In the genomic region with DNA sequence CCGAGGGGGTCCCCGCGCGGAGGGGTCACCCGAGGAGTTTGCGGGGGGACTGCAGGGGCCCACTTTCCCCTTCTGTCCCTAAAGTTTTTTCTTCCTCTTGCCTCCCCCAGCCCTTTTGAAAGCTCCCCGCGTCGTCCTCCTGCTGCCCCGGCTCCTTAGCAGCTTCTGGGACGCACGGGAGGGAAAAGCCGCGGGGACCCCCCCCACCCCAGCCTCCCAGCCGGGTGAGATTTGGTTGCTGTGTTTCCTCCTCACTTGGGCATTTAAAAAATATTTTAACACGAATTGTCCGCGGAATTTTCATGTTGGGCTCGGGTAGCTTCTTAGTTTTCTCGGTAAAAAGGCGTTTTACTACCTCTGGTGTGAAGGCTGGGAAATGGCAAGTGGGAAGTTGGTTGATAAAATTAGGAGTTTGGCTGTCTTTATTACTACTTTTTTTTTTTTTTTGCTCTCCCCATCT, we compare ENCODE assay signal across 8 cellular contexts. TPM values are rescaled to one million over a fixed set of nuclear protein-coding genes. Genes with fewer than 3 reads are reported as not detected.
DNase-seq lines count a peak whose midpoint lies in the region; ATAC-seq and TF ChIP-seq lines count a peak whose summit lies in the region.

No MANE protein-coding gene starts in this region.

- H3K4me1 ChIP-seq in SK-N-SH (ENCODE audit: control insufficient read depth in 1 of 2, insufficient read depth in 2 of 2, low read depth in 1 of 2, low read length in 1 of 2) (peaks cover 0 to 9% of the 10 kb centered on the region in 2 experiments; a peak in 3 of 4 replicates), duodenal mucosa (ENCODE audit: control insufficient read depth in 1 of 2, insufficient read depth in 2 of 2, low read length in 2 of 2) (peaks cover 18 to 19% of the 10 kb centered on the region in 2 donors), mononuclear cell (ENCODE audit: insufficient read depth, low read length) (peaks cover 44% of the 10 kb centered on the region), upper lobe of right lung (peaks cover 25% of the 10 kb centered on the region)

- peaks cover 6% of the 10 kb centered on the region for H3F3A ChIP-seq in SK-N-SH (replicated peaks; ENCODE audit: insufficient read depth)

- H3K79me2 ChIP-seq in SK-N-SH (ENCODE audit: insufficient read depth) = peaks cover 54% of the 10 kb centered on the region

- H3K4me3 ChIP-seq in SK-N-SH (ENCODE audit: low read depth in 2 of 2, low read length in 1 of 2) (peak overlapping the region; percentile 73 to 87), duodenal mucosa (ENCODE audit: low read depth in 1 of 2, low read length in 2 of 2) (peak overlapping the region; percentile 83 to 94), mononuclear cell (ENCODE audit: low read length) (peak overlapping the region; percentile 79), upper lobe of right lung (peak overlapping the region; percentile 91)

- H3K27me3 ChIP-seq in SK-N-SH (ENCODE audit: insufficient read depth) = no peaks in the 10 kb centered on the region
- no peaks in the 10 kb centered on the region for H3K27me3 ChIP-seq in duodenal mucosa (ENCODE audit: control insufficient read depth in 1 of 2, insufficient read depth in 2 of 2, low read length in 2 of 2)
- no peaks in the 10 kb centered on the region for H3K27me3 ChIP-seq in mononuclear cell (ENCODE audit: insufficient read depth, low read length)
- no peaks in the 10 kb centered on the region for H3K27me3 ChIP-seq in upper lobe of right lung

- H3K9me3 ChIP-seq in SK-N-SH (no peaks in the 10 kb centered on the region), duodenal mucosa (ENCODE audit: control insufficient read depth in 1 of 2, low read length in 2 of 2) (no peaks in the 10 kb centered on the region), mononuclear cell (ENCODE audit: low read depth, low read length) (no peaks in the 10 kb centered on the region), upper lobe of right lung (no peaks in the 10 kb centered on the region)

- TF ChIP-seq EP300 in SK-N-SH (IDR thresholded peaks at IDR 0.05; ENCODE audit: borderline replicate concordance in 1 of 2, low read depth in 1 of 2, low read length in 1 of 2) = no peak

- peaks cover 12% of the 10 kb centered on the region; the same call in 1 of the 2 replicates for H4K20me1 ChIP-seq in SK-N-SH (ENCODE audit: insufficient read depth)

- no peaks in the 10 kb centered on the region for H3K9me2 ChIP-seq in SK-N-SH

- no peak for TF ChIP-seq RAD21 in SK-N-SH (IDR thresholded peaks at IDR 0.05; ENCODE audit: low read length)

- peak overlapping the region; percentile 83 for H2AFZ ChIP-seq in SK-N-SH (ENCODE audit: low read depth)

- POLR2A ChIA-PET in SK-N-SH (lab: Yijun Ruan, JAX) = interaction anchor here (0.5 to 1.5 kb wide), 8 partner anchors 9 to 306 kb away, joined by 3 to 7 read pairs (median 4); partner anchors contain the start of gene ZMYND8

- TF ChIP-seq CTCF in SK-N-SH (IDR thresholded peaks at IDR 0.05) = no peak
- TF ChIP-seq CTCF in upper lobe of right lung (IDR thresholded peaks at IDR 0.05) = no peak

- intact Hi-C loops in upper lobe of right lung (cut with DNase I) = no loop called here

- H3K9ac ChIP-seq in SK-N-SH = peak overlapping the region; percentile 88
- H3K9ac ChIP-seq in duodenal mucosa (ENCODE audit: low read depth in 1 of 2, low read length in 2 of 2) = peak overlapping the region; percentile 68 to 96

- peak; percentile 76 for DNase-seq in activated effector memory CD4-positive, alpha-beta T cell treated with anti-CD3 and anti-CD28 coated beads, Interleukin-2, amount 50 U/mL, for 16 hours
- no peak for DNase-seq in activated effector memory CD4-positive, alpha-beta T cell treated with Interleukin-2 at 50 U/mL for 16 hours
- no peak for DNase-seq in SK-N-SH
- DNase-seq in upper lobe of right lung = peak; percentile 75
- DNase-seq in NCI-H1105 (lab: John Stamatoyannopoulos, UW) = no peak
- no peak for DNase-seq in GDM1 (lab: John Stamatoyannopoulos, UW)

- peak overlapping the region; percentile 84 for H3K4me2 ChIP-seq in SK-N-SH

- no peaks in the 10 kb centered on the region for H3K36me3 ChIP-seq in SK-N-SH (replicated peaks in 1 of 2; ENCODE audit: control insufficient read depth in 1 of 2, insufficient read depth in 2 of 2, low read length in 1 of 2)
- H3K36me3 ChIP-seq in duodenal mucosa (ENCODE audit: control insufficient read depth in 1 of 2, insufficient read depth in 2 of 2, low read length in 2 of 2) = no peaks in the 10 kb centered on the region
- no peaks in the 10 kb centered on the region for H3K36me3 ChIP-seq in upper lobe of right lung

- 1% methylated on average over 20 of the region's 21 CpGs for WGBS in SK-N-SH (ENCODE audit: low lambda C conversion rate)

- CTCF ChIA-PET in SK-N-SH (lab: Yijun Ruan, JAX) = interaction anchor here (0.7 to 4.0 kb wide), 19 partner anchors 8 to 297 kb away, joined by 3 to 23 read pairs (median 3); no protein-coding TSS in a partner anchor

- ATAC-seq in upper lobe of right lung = peak; percentile 17

- H3K27ac ChIP-seq in SK-N-SH (ENCODE audit: low read depth in 2 of 2, low read length in 1 of 2) (peak overlapping the region; percentile 83 to 90), duodenal mucosa (ENCODE audit: low read depth, low read length) (peak overlapping the region; percentile 75), upper lobe of right lung (peak overlapping the region; percentile 95)

TF ChIP-seq in SK-N-SH, 30 proteins besides CTCF, POLR2A, EP300 and RAD21:
- TF ChIP-seq MXI1 (IDR thresholded peaks at IDR 0.05; ENCODE audit: low read depth, low read length) = no peak
- TF ChIP-seq MEF2A (IDR thresholded peaks at IDR 0.05; ENCODE audit: borderline replicate concordance, low read depth) = no peak
- TF ChIP-seq RFX5 (IDR thresholded peaks at IDR 0.05; ENCODE audit: low read length) = no peak
- no peak for TF ChIP-seq JUND (IDR thresholded peaks at IDR 0.05)
- TF ChIP-seq, protein P1, sequence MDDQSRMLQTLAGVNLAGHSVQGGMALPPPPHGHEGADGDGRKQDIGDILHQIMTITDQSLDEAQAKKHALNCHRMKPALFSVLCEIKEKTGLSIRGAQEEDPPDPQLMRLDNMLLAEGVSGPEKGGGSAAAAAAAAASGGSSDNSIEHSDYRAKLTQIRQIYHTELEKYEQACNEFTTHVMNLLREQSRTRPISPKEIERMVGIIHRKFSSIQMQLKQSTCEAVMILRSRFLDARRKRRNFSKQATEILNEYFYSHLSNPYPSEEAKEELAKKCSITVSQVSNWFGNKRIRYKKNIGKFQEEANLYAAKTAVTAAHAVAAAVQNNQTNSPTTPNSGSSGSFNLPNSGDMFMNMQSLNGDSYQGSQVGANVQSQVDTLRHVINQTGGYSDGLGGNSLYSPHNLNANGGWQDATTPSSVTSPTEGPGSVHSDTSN (IDR thresholded peaks at IDR 0.05) = no peak
- TF ChIP-seq SIN3A (IDR thresholded peaks at IDR 0.05; ENCODE audit: borderline replicate concordance, low read depth, low read length) = no peak
- no peak for TF ChIP-seq REST (IDR thresholded peaks at IDR 0.05; ENCODE audit: low read depth, low read length)
- TF ChIP-seq MAX (IDR thresholded peaks at IDR 0.05; ENCODE audit: low read depth) = no peak
- TF ChIP-seq CHD2 (IDR thresholded peaks at IDR 0.05; ENCODE audit: low read length, partially characterized antibody) = no peak
- TF ChIP-seq YY1 (IDR thresholded peaks at IDR 0.05; ENCODE audit: low read depth) = no peak
- TF ChIP-seq, protein P2, sequence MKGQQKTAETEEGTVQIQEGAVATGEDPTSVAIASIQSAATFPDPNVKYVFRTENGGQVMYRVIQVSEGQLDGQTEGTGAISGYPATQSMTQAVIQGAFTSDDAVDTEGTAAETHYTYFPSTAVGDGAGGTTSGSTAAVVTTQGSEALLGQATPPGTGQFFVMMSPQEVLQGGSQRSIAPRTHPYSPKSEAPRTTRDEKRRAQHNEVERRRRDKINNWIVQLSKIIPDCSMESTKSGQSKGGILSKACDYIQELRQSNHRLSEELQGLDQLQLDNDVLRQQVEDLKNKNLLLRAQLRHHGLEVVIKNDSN (IDR thresholded peaks at IDR 0.05; ENCODE audit: borderline replicate concordance, low read depth) = no peak
- TF ChIP-seq GATA2 (CRISPR knock-in tag; IDR thresholded peaks at IDR 0.05) = no peak
TF ChIP-seq in SK-N-SH: peak in this region for 0.

RNA-seq across cellular contexts. Expression of gene NCOA3, which starts 0.6 kb away (rescaled TPM):
- 5.8 and 8.3 TPM in 2 replicates for polyA plus RNA-seq in SK-N-SH (2012; rRNA removed)
- polyA plus RNA-seq in SK-N-SH (2012; cell fraction: cytosol; rRNA removed) = 6.4 and 6.7 TPM in 2 replicates
- polyA plus RNA-seq in SK-N-SH (2012; cell fraction: nucleus; rRNA removed) = 7.1 and 13.0 TPM in 2 replicates
- total RNA-seq in mononuclear cell (72.8 TPM), upper lobe of right lung (48.8 TPM)

Comparison
In these comparisons a context has a peak if more than half of its experiments do, and no peak if none do; other contexts are left out.
1. DNase-seq: peak in activated effector memory CD4-positive, alpha-beta T cell treated with anti-CD3 and anti-CD28 coated beads, Interleukin-2, amount 50 U/mL, for 16 hours (single experiment) and upper lobe of right lung (single experiment); none in activated effector memory CD4-positive, alpha-beta T cell treated with Interleukin-2 at 50 U/mL for 16 hours (single experiment), SK-N-SH (single experiment), NCI-H1105 (single experiment) and GDM1 (single experiment).
2. Peak in every context shown above with its lines, with median percentiles within 50 percentile points of each other: H3K27ac ChIP-seq and H3K4me3 ChIP-seq.